ENCODE assay signal across 8 cellular contexts in genomic region chr17:36469733-36470132, GRCh38.
"Had no signal": no experiment of that assay in that cellular context is flagged by ENCODE, and none has a peak within 500 bp of the region (broad histone marks: within the 10 kb centered on the region; RNA-seq: fewer than 3 reads in every experiment).

No MANE protein-coding gene starts in this region.

- H3K4me3 ChIP-seq: GM23338, HAP-1, K562 had no signal

- H3K4me3 Mint-ChIP-seq: GM23338, HFFc6 had no signal

- H3K4me1 ChIP-seq: HAP-1 had no signal

- H3K36me3 ChIP-seq: HAP-1 had no signal

- ATAC-seq: GM23338, HCT116, K562 had no signal

- H3K27ac Mint-ChIP-seq: GM23338, HFFc6 had no signal

- H3K9me3 Mint-ChIP-seq: GM23338, HFFc6 had no signal

- H3K9me3 ChIP-seq: HAP-1 had no signal

- H3K4me2 ChIP-seq: GM23338 had no signal

- DNase-seq: H7, HFFc6, IMR-90, KG1 had no signal
